8 cellular contexts compared by ENCODE assay signal in the genomic region with DNA sequence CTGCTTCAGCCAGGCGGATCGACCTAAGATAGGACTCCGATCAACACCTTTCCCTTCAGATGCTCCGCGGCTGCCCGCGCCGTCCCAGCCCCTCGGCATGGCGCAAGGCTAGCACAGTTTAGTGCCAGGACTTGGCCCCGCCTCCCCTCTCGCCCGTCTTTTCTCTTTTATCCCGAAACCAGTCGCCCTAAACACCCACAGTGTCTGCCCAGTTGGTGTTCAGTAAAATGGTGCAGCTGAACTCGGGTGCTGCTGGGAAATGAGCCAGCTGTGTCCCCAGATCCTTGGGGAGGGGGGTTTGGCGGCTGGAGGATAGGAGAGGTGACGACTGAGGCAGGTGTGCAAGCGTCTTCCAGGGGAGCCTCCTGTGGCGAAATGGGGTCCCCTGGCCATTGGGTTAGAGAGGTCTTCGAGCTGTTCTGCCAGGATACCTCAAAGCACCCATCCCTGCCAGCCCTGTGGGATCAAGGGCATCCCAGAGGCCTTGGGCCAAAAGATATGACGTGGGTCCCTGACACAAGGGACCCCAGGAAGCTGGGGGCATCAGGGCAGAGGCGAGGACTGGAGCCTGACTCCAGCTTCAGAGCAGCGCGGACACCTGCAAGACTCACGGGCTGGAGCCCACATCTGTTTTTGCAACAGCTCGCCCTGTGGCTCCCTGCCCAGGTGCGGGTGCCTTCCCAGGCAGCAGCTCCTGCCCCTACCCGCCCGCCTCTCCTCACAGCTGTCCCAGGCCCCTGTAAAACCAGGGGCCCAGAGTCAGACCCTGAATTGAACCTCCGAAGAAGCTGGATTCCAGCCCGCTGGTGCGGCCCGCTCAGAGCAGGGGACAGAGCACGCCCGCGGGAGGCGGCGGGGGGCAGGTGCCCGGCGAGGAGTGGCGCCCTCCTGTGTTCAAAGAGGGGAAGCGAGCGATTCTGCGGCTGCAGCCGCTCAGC.
A peak's percentile ranks its signal among the peaks of the same experiment; 100 is the strongest.
DNase-seq lines count a peak whose midpoint lies in the region; ATAC-seq and TF ChIP-seq lines count a peak whose summit lies in the region.

No MANE protein-coding gene starts in this region.

- peak overlapping the region; percentile 48 for H3K4me3 ChIP-seq in endodermal cell (ENCODE audit: low read length)
- H3K4me3 ChIP-seq in mucosa of stomach (ENCODE audit: low read length): peak overlapping the region; percentile 38

- H3K27me3 ChIP-seq in endodermal cell (ENCODE audit: control insufficient read depth, insufficient read depth, low read length, poor library complexity, severe bottlenecking): peaks cover 28% of the 10 kb centered on the region
- H3K27me3 ChIP-seq in mucosa of stomach (ENCODE audit: control insufficient read depth, insufficient read depth, low read length): peaks cover 13% of the 10 kb centered on the region

- no peaks in the 10 kb centered on the region for H3K36me3 Mint-ChIP-seq in endodermal cell (ENCODE audit: low read depth)

- no peak overlapping the region for H3K9ac ChIP-seq in endodermal cell (ENCODE audit: extremely low read depth, low read length, poor library complexity, severe bottlenecking)
- peak overlapping the region; percentile 58 for H3K9ac ChIP-seq in mucosa of stomach (ENCODE audit: low read length)

- H3K36me3 ChIP-seq in endodermal cell (ENCODE audit: control insufficient read depth, insufficient read depth, low read length): no peaks in the 10 kb centered on the region
- H3K36me3 ChIP-seq in mucosa of stomach (ENCODE audit: control insufficient read depth, insufficient read depth, low read length): no peaks in the 10 kb centered on the region

- H3K27ac Mint-ChIP-seq in endodermal cell: no peak overlapping the region

- no peak overlapping the region for H3K27ac ChIP-seq in endodermal cell (ENCODE audit: low read depth, low read length)

- no peaks in the 10 kb centered on the region for H3K9me3 ChIP-seq in endodermal cell (ENCODE audit: control insufficient read depth, low read length)
- H3K9me3 ChIP-seq in mucosa of stomach (ENCODE audit: control insufficient read depth, low read length): no peaks in the 10 kb centered on the region

- no peaks in the 10 kb centered on the region for H3K9me3 Mint-ChIP-seq in endodermal cell

- DNase-seq in ELR (ENCODE audit: low read depth) (peak; percentile 63), NCI-H748 treated with DMSO at 0.1 percent for 48 hours (lab: John Stamatoyannopoulos, UW) (peak; percentile 26), endodermal cell (peak; percentile 92)
- DNase-seq in activated CD8-positive, alpha-beta memory T cell treated with anti-CD3 and anti-CD28 coated beads for 4 hours (ENCODE audit: low read depth in 2 of 2): peak; percentile 17 to 24
- DNase-seq in stimulated activated CD8-positive, alpha-beta memory T cell treated with anti-CD3 and anti-CD28 coated beads, Interleukin-7, amount 100 ng/mL, for 24 hours (ENCODE audit: low read depth): peak; percentile 44
- DNase-seq in NK-92 treated with Interleukin-12 subunit alpha and Interleukin-12 subunit beta, amount 100 ng/mL, for 24 hours (lab: John Stamatoyannopoulos, UW): no peak

- 16 to 30% methylated on average over 26 to 46 of the region's 46 CpGs for WGBS in endodermal cell (ENCODE audit: insufficient coverage in 1 of 2, insufficient read length in 1 of 2), 2 experiments

- peak overlapping the region; percentile 50 for H3K4me3 Mint-ChIP-seq in endodermal cell

- peak; percentile 85 for ATAC-seq in HG02885 (IDR thresholded peaks at IDR 0.05; ENCODE audit: poor library complexity, unreplicated experiment)

- H3K4me1 ChIP-seq in endodermal cell (ENCODE audit: control insufficient read depth, insufficient read depth, low read length): peaks cover 7% of the 10 kb centered on the region
- peaks cover 13% of the 10 kb centered on the region for H3K4me1 ChIP-seq in mucosa of stomach (ENCODE audit: control insufficient read depth, insufficient read depth, low read length)

- peaks cover 25% of the 10 kb centered on the region for H3K4me1 Mint-ChIP-seq in endodermal cell

- TF ChIP-seq CTCF in endodermal cell (conservative IDR thresholded peaks at IDR 0.05): peak; percentile 99

- H3K27me3 Mint-ChIP-seq in endodermal cell (ENCODE audit: insufficient read depth): peaks cover 39% of the 10 kb centered on the region
